In the genomic region with DNA sequence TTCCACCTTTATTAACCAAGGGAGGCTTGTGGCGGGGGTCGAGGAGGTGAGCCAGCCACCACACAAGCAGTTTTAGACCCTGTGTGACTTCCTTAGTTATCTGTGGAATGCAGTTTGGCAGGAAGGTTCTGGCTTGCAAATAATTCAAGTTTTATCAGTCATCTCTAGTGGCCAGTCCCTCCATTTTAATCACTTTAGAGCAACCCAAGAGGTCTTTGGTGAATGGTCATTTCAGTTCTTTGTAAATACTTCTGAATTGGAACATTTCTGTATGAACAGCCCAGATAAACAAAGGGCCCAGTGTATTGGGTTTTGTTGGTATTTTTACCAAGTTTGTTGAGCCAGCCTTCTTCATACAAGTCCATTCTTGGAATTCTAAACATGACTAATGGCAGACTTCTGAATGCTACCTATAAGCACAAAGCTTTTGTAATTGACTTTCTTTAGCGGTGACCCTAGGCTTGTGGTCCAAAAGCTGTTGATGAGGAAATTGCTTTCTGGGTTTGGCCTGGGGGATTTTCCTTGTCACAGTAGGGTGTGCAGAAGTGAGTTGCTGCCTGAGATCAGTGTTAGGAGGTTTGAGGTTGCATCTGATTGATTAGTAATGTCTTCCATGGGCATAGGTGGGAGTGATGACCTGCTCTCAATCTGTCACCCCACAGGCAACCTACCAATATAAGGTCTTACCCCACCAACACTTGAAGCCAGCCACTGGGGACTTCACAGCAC, we compare ENCODE assay signal across 16 cellular contexts.
DNase-seq lines count a peak whose midpoint lies in the region; ATAC-seq, FAIRE-seq and TF ChIP-seq lines count a peak whose summit lies in the region.
"Had no signal": no experiment of that assay in that cellular context is flagged by ENCODE, and none has a peak within 500 bp of the region (broad histone marks: within the 10 kb centered on the region; RNA-seq: fewer than 3 reads in every experiment).

No MANE protein-coding gene starts in this region.

- no peak overlapping the region for H3K27ac Mint-ChIP-seq in CD8-positive, alpha-beta memory T cell
- H3K27ac Mint-ChIP-seq: activated CD4-positive, alpha-beta memory T cell treated with anti-CD3 and anti-CD28 coated beads, Interleukin-2, amount 10 ng/mL, durations not matched to agents 7 days and 5 days; CD4-positive, CD25-positive, alpha-beta regulatory T cell; T-helper 1 cell treated with Interleukin-12 subunit alpha and Interleukin-12 subunit beta and Interleukin-4 antibody, amounts not matched to agents 30 μg/mL and 1 μg/mL, for 36 hours had no signal

- TF ChIP-seq RAD21 in H1 (IDR thresholded peaks at IDR 0.05 in 1 of 2, conservative IDR thresholded peaks at IDR 0.05 in 1 of 2; ENCODE audit: low read depth in 2 of 2, low read length in 2 of 2), result no peak

- no peaks in the 10 kb centered on the region for H3K23me2 ChIP-seq in H1 (ENCODE audit: low read depth, low read length)

- H2BK15ac ChIP-seq in H1 (ENCODE audit: low read length), result no peak overlapping the region

- no peak for TF ChIP-seq EP300 in H1 (IDR thresholded peaks at IDR 0.05; ENCODE audit: borderline replicate concordance in 1 of 2, low read depth in 2 of 2, low read length in 2 of 2)

- peak; percentile 77 for DNase-seq in EH (ENCODE audit: low read depth)
- peak; percentile 29 for DNase-seq in HS-27A (ENCODE audit: low read depth)
- DNase-seq in H1 (ENCODE audit: low read depth in 1 of 2, low spot score in 2 of 2), result no peak
- peak in 2 of 6 donors; percentile 6 to 25 for DNase-seq in pancreas
- DNase-seq in CD8-positive, alpha-beta memory T cell, result no peak
- no peak for DNase-seq in Kasumi-1 (lab: John Stamatoyannopoulos, UW)
- no peak for DNase-seq in Karpas-422
- DNase-seq: activated CD4-positive, alpha-beta memory T cell treated with anti-CD3 and anti-CD28 coated beads, Interleukin-2, amount 10 ng/mL, durations not matched to agents 7 days and 5 days; activated naive CD4-positive, alpha-beta T cell treated with Interleukin-2 at 50 U/mL for 16 hours; CD4-positive, CD25-positive, alpha-beta regulatory T cell; KG1; kidney; NCI-H2029 treated with DMSO at 0.1 percent for 48 hours; stimulated activated naive CD4-positive, alpha-beta T cell had no signal

- H3K4me1 ChIP-seq in H1 (replicated peaks in 1 of 4; ENCODE audit: control insufficient read depth in 3 of 4, insufficient read depth in 4 of 4, low read length in 3 of 4) (peaks cover 0 to 9% (median 3%) of the 10 kb centered on the region in 4 experiments; a peak in 4 of 7 replicates), pancreas (no peaks in the 10 kb centered on the region), Karpas-422 (ENCODE audit: low read length) (peaks cover 15% of the 10 kb centered on the region)
- no peaks in the 10 kb centered on the region for H3K4me1 ChIP-seq in CD8-positive, alpha-beta memory T cell (ENCODE audit: insufficient read depth, low read length)

- H3K36me3 ChIP-seq in H1 (ENCODE audit: control insufficient read depth in 2 of 4, insufficient read depth in 4 of 4, low read length in 3 of 4) (no peaks in the 10 kb centered on the region), pancreas (no peaks in the 10 kb centered on the region), Karpas-422 (ENCODE audit: insufficient read depth, low read length) (no peaks in the 10 kb centered on the region)
- H3K36me3 ChIP-seq in CD8-positive, alpha-beta memory T cell (ENCODE audit: insufficient read depth, low read length), result no peaks in the 10 kb centered on the region

- no peak overlapping the region for H3K27ac ChIP-seq in H1 (ENCODE audit: low read depth, low read length)
- H3K27ac ChIP-seq in pancreas, result peak overlapping the region; percentile 5 to 47 (median 29)
- no peak overlapping the region for H3K27ac ChIP-seq in CD8-positive, alpha-beta memory T cell (ENCODE audit: low read depth, low read length)
- H3K27ac ChIP-seq in Karpas-422 (ENCODE audit: low read length), result no peak overlapping the region

- H2AK5ac ChIP-seq in H1 (ENCODE audit: low read depth, low read length), result no peak overlapping the region

- H3K79me1 ChIP-seq in H1 (ENCODE audit: low read depth, low read length), result no peaks in the 10 kb centered on the region

- no peak overlapping the region for H2BK120ac ChIP-seq in H1 (replicated peaks; ENCODE audit: low read depth, low read length)

- H3K23ac ChIP-seq in H1 (ENCODE audit: insufficient read length), result no peak overlapping the region

- no peaks in the 10 kb centered on the region for H3K36me3 Mint-ChIP-seq in CD8-positive, alpha-beta memory T cell
- H3K36me3 Mint-ChIP-seq: CD4-positive, CD25-positive, alpha-beta regulatory T cell had no signal

- H3K9ac ChIP-seq in H1 (replicated peaks in 1 of 4; ENCODE audit: extremely low read depth in 1 of 4, low read depth in 3 of 4, low read length in 3 of 4) (no peak overlapping the region), Karpas-422 (ENCODE audit: low read length) (no peak overlapping the region)

- H3K4me1 Mint-ChIP-seq in CD8-positive, alpha-beta memory T cell, result no peaks in the 10 kb centered on the region
- H3K4me1 Mint-ChIP-seq: activated CD4-positive, alpha-beta memory T cell treated with anti-CD3 and anti-CD28 coated beads, Interleukin-2, amount 10 ng/mL, durations not matched to agents 7 days and 5 days; CD4-positive, CD25-positive, alpha-beta regulatory T cell had no signal

- no peak overlapping the region for H2AFZ ChIP-seq in H1 (ENCODE audit: low read length)
- no peak overlapping the region for H2AFZ ChIP-seq in Karpas-422 (ENCODE audit: low read length)

- 81% methylated on average over 3 of the region's 3 CpGs; no CpG with 5 or more reads in 1 of the 2 experiments for WGBS in H1 (ENCODE audit: extremely low coverage in 1 of 2, insufficient coverage in 1 of 2, insufficient read length in 1 of 2, insufficient replicate concordance in 2 of 2, low coverage in 1 of 2, low lambda C conversion rate in 2 of 2, missing lambda C conversion rate in 1 of 2), 2 experiments
- 16 to 29% methylated on average over 3 of the region's 3 CpGs for WGBS in pancreas, 2 donors

- no peak overlapping the region for H3K4me3 Mint-ChIP-seq in CD8-positive, alpha-beta memory T cell
- H3K4me3 Mint-ChIP-seq: activated CD4-positive, alpha-beta memory T cell treated with anti-CD3 and anti-CD28 coated beads, Interleukin-2, amount 10 ng/mL, durations not matched to agents 7 days and 5 days; CD4-positive, CD25-positive, alpha-beta regulatory T cell; T-helper 1 cell treated with Interleukin-12 subunit alpha and Interleukin-12 subunit beta and Interleukin-4 antibody, amounts not matched to agents 30 μg/mL and 1 μg/mL, for 36 hours had no signal

- 0 out of 2 replicates have a peak overlapping the region, but pooled peaks have one; percentile 9 for H2BK20ac ChIP-seq in H1 (ENCODE audit: low read length)

- H3K9me3 ChIP-seq in H1 (ENCODE audit: insufficient read depth in 2 of 2, low read depth in 1 of 2, low read length in 1 of 2), result no peaks in the 10 kb centered on the region
- H3K9me3 ChIP-seq in pancreas, result no peaks in the 10 kb centered on the region
- no peaks in the 10 kb centered on the region for H3K9me3 ChIP-seq in CD8-positive, alpha-beta memory T cell (ENCODE audit: low read length)
- no peaks in the 10 kb centered on the region for H3K9me3 ChIP-seq in Karpas-422 (ENCODE audit: low read length)

- H3K18ac ChIP-seq in H1 (ENCODE audit: extremely low read depth, low read length), result no peak overlapping the region

- intact Hi-C loops in pancreas (cut with DNase I), result no loop called here

- no peaks in the 10 kb centered on the region for H3K9me3 Mint-ChIP-seq in CD8-positive, alpha-beta memory T cell
- H3K9me3 Mint-ChIP-seq: activated CD4-positive, alpha-beta memory T cell treated with anti-CD3 and anti-CD28 coated beads, Interleukin-2, amount 10 ng/mL, durations not matched to agents 7 days and 5 days; CD4-positive, CD25-positive, alpha-beta regulatory T cell; T-helper 1 cell treated with Interleukin-12 subunit alpha and Interleukin-12 subunit beta and Interleukin-4 antibody, amounts not matched to agents 30 μg/mL and 1 μg/mL, for 36 hours had no signal

- POLR2A ChIA-PET in H1 (lab: Charles Lee; ENCODE audit: partially characterized antibody), result no interaction called here
- POLR2A ChIA-PET in CD8-positive, alpha-beta memory T cell (lab: Charles Lee), result no interaction called here

- peak in 3 of 4 donors; percentile 57 to 85 (median 69) for ATAC-seq in pancreas
- no peak for ATAC-seq in GM19324 (IDR thresholded peaks at IDR 0.05; ENCODE audit: low FRiP score, unreplicated experiment)

- FAIRE-seq in H1 (lab: Jason Lieb, UNC) (no peak), pancreas (lab: Jason Lieb, UNC) (no peak)
- FAIRE-seq: kidney had no signal

- no peak overlapping the region for H4K8ac ChIP-seq in H1 (ENCODE audit: extremely low read depth, insufficient read depth, low read length)

- no peak for TF ChIP-seq POLR2A in H1 (IDR thresholded peaks at IDR 0.05; ENCODE audit: control extremely low read depth in 1 of 2, low read depth in 2 of 2, low read length in 2 of 2)

- CTCF ChIA-PET in H1 (lab: Charles Lee; ENCODE audit: partially characterized antibody), result no interaction called here
- CTCF ChIA-PET in CD8-positive, alpha-beta memory T cell (lab: Charles Lee), result no interaction called here

- H3K79me2 ChIP-seq in H1 (ENCODE audit: control insufficient read depth in 1 of 2, insufficient read depth in 2 of 2, low read length in 2 of 2), result no peaks in the 10 kb centered on the region
- no peaks in the 10 kb centered on the region for H3K79me2 ChIP-seq in Karpas-422 (ENCODE audit: low read length)

- no peak overlapping the region for H3K4ac ChIP-seq in H1 (replicated peaks; ENCODE audit: insufficient read length, low read depth, low read length)

- H3K27me3 ChIP-seq in H1 (replicated peaks in 1 of 4; ENCODE audit: control insufficient read depth in 3 of 4, extremely low read depth in 1 of 4, insufficient read depth in 3 of 4, low read length in 3 of 4) (no peaks in the 10 kb centered on the region), pancreas (no peaks in the 10 kb centered on the region), Karpas-422 (ENCODE audit: low read length) (no peaks in the 10 kb centered on the region)
- H3K27me3 ChIP-seq in CD8-positive, alpha-beta memory T cell (ENCODE audit: insufficient read depth, low read length, poor library complexity, severe bottlenecking), result no peaks in the 10 kb centered on the region

- H3K4me2 ChIP-seq in H1 (ENCODE audit: insufficient read depth in 1 of 2, low read depth in 2 of 2, low read length in 2 of 2) (no peak overlapping the region), Karpas-422 (ENCODE audit: low read depth, low read length, poor library complexity, severe bottlenecking) (no peak overlapping the region)

- TF ChIP-seq CTCF in H1 (IDR thresholded peaks at IDR 0.05; ENCODE audit: control extremely low read depth in 1 of 3, insufficient read depth in 1 of 3, low read depth in 1 of 3, low read length in 3 of 3) (no peak), pancreas (IDR thresholded peaks at IDR 0.05) (no peak)

- H4K20me1 ChIP-seq in H1 (replicated peaks in 1 of 2; ENCODE audit: control insufficient read depth in 1 of 2, insufficient read depth in 2 of 2, low read length in 2 of 2), result no peaks in the 10 kb centered on the region
- H4K20me1 ChIP-seq in Karpas-422 (ENCODE audit: insufficient read depth, low read depth, low read length), result peaks cover 8% of the 10 kb centered on the region; the same call in 1 of the 2 replicates

- H3K56ac ChIP-seq in H1 (replicated peaks; ENCODE audit: insufficient read length, low read depth, low read length), result no peak overlapping the region

- H4K91ac ChIP-seq in H1 (replicated peaks; ENCODE audit: insufficient read length, low read length), result no peak overlapping the region

- H3K4me3 ChIP-seq in H1 (ENCODE audit: extremely low read depth in 1 of 4, insufficient read depth in 2 of 4, low read depth in 3 of 4, low read length in 4 of 4) (no peak overlapping the region), pancreas (no peak overlapping the region), Karpas-422 (ENCODE audit: low read length) (no peak overlapping the region)
- no peak overlapping the region for H3K4me3 ChIP-seq in CD8-positive, alpha-beta memory T cell (ENCODE audit: low read length)

- H2BK12ac ChIP-seq in H1 (ENCODE audit: low read depth, low read length), result no peak overlapping the region

- no peak overlapping the region for H2BK5ac ChIP-seq in H1 (ENCODE audit: low read depth, low read length)

- peaks cover 12 to 22% of the 10 kb centered on the region in 2 donors for H3K27me3 Mint-ChIP-seq in CD8-positive, alpha-beta memory T cell

- H3K9me2 ChIP-seq in Karpas-422 (replicated peaks; ENCODE audit: insufficient read depth, low read length), result no peaks in the 10 kb centered on the region

- no peak overlapping the region for H3K14ac ChIP-seq in H1 (ENCODE audit: insufficient read length)

- H4K5ac ChIP-seq in H1 (ENCODE audit: insufficient read length, low read depth, low read length), result no peak overlapping the region

Comparison
In these comparisons a context has a peak if more than half of its experiments do, and no peak if none do; other contexts are left out.
1. DNase-seq: peak in EH (single experiment) and HS-27A (single experiment); none in H1 (0 of 2), CD8-positive, alpha-beta memory T cell (0 of 5), Kasumi-1 (0 of 2) and Karpas-422 (single experiment).
2. H3K27ac ChIP-seq: peak in pancreas (4 of 4); none in H1 (single experiment), CD8-positive, alpha-beta memory T cell (single experiment) and Karpas-422 (single experiment).